Comparison of ENCODE assay signal across 1 cellular context in the genomic region with DNA sequence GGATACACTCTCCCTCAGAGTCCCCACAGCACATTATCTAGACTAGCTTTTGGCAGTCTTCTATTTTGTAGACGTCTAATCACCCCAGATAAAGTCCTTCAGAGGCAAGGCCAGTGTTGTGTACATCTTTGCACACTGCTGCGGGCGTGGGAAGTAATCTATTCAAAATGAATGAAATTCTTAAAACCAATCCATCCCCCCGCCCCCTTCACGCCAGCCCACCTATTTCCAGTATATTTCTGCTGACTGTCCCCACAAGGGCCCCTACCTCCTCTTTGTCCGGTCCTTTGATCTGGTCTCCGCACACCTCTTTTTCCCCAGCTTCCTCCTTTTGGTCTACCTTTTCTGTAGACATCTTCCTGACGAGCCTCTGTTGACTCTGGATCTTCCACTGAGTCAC.
TF ChIP-seq lines count a peak whose summit lies in the region.

No MANE protein-coding gene starts in this region.

TF ChIP-seq in HepG2, 621 proteins besides CTCF, POLR2A, EP300 and RAD21:
- TF ChIP-seq, protein P1, sequence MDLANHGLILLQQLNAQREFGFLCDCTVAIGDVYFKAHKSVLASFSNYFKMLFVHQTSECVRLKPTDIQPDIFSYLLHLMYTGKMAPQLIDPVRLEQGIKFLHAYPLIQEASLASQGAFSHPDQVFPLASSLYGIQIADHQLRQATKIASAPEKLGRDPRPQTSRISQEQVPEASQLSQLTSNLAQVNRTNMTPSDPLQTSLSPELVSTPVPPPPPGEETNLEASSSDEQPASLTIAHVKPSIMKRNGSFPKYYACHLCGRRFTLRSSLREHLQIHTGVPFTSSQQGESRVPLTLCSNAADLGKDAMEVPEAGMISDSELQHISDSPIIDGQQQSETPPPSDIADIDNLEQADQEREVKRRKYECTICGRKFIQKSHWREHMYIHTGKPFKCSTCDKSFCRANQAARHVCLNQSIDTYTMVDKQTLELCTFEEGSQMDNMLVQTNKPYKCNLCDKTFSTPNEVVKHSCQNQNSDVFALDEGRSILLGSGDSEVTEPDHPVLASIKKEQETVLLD (CRISPR knock-in tag; IDR thresholded peaks at IDR 0.05; ENCODE audit: low read depth) = no peak
- TF ChIP-seq ZNF652 (CRISPR knock-in tag; IDR thresholded peaks at IDR 0.05; ENCODE audit: borderline replicate concordance, low read depth) (no peak), ISX (CRISPR knock-in tag; conservative IDR thresholded peaks at IDR 0.05) (no peak), NPAS2 (CRISPR knock-in tag; IDR thresholded peaks at IDR 0.05; ENCODE audit: borderline replicate concordance) (no peak)
- TF ChIP-seq, protein P2, sequence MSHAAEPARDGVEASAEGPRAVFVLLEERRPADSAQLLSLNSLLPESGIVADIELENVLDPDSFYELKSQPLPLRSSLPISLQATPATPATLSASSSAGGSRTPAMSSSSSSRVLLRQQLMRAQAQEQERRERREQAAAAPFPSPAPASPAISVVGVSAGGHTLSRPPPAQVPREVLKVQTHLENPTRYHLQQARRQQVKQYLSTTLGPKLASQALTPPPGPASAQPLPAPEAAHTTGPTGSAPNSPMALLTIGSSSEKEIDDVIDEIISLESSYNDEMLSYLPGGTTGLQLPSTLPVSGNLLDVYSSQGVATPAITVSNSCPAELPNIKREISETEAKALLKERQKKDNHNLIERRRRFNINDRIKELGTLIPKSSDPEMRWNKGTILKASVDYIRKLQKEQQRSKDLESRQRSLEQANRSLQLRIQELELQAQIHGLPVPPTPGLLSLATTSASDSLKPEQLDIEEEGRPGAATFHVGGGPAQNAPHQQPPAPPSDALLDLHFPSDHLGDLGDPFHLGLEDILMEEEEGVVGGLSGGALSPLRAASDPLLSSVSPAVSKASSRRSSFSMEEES (CRISPR knock-in tag; IDR thresholded peaks at IDR 0.05) = no peak
- TF ChIP-seq, protein P3, sequence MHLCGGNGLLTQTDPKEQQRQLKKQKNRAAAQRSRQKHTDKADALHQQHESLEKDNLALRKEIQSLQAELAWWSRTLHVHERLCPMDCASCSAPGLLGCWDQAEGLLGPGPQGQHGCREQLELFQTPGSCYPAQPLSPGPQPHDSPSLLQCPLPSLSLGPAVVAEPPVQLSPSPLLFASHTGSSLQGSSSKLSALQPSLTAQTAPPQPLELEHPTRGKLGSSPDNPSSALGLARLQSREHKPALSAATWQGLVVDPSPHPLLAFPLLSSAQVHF (CRISPR knock-in tag; IDR thresholded peaks at IDR 0.05) = no peak
- TF ChIP-seq, protein P4, sequence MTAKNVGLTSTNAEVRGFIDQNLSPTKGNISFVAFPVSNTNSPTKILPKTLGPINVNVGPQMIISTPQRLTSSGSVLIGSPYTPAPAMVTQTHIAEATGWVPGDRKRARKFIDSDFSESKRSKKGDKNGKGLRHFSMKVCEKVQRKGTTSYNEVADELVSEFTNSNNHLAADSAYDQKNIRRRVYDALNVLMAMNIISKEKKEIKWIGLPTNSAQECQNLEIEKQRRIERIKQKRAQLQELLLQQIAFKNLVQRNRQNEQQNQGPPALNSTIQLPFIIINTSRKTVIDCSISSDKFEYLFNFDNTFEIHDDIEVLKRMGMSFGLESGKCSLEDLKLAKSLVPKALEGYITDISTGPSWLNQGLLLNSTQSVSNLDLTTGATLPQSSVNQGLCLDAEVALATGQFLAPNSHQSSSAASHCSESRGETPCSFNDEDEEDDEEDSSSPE (CRISPR knock-in tag; IDR thresholded peaks at IDR 0.05) = no peak
TF ChIP-seq in HepG2: peak in this region for 0.
